16 cellular contexts compared by ENCODE assay signal in genomic region chr1:202711949-202712635, GRCh38. TPM values are rescaled to one million over a fixed set of nuclear protein-coding genes. Genes with fewer than 3 reads are reported as not detected.
DNase-seq lines count a peak whose midpoint lies in the region; ATAC-seq and TF ChIP-seq lines count a peak whose summit lies in the region.
"Had no signal": no experiment of that assay in that cellular context is flagged by ENCODE, and none has a peak within 500 bp of the region (broad histone marks: within the 10 kb centered on the region; RNA-seq: fewer than 3 reads in every experiment).

No MANE protein-coding gene starts in this region.

- no peak for ATAC-seq in HG03280 (IDR thresholded peaks at IDR 0.05; ENCODE audit: unreplicated experiment)

- peaks cover 37% of the 10 kb centered on the region for H3K4me1 Mint-ChIP-seq in brain

- H3K36me3 Mint-ChIP-seq in brain = no peaks in the 10 kb centered on the region

- peak overlapping the region in 3 of 5 experiments; percentile 60 to 74 (median 66) for H3K4me3 Mint-ChIP-seq in brain

- no peak for TF ChIP-seq POLR2A in erythroblast (IDR thresholded peaks at IDR 0.05; ENCODE audit: low read length)

- H3K9me3 Mint-ChIP-seq in brain = peaks cover 0 to 3% (median 0%) of the 10 kb centered on the region in 5 experiments

- H3K27me3 Mint-ChIP-seq in brain = peaks cover 62% of the 10 kb centered on the region

- DNase-seq in activated effector memory CD4-positive, alpha-beta T cell treated with anti-CD3 and anti-CD28 coated beads, Interleukin-2, amount 50 U/mL, for 16 hours = peak; percentile 43
- no peak for DNase-seq in activated effector memory CD4-positive, alpha-beta T cell treated with Interleukin-2 at 50 U/mL for 16 hours
- DNase-seq in left kidney (ENCODE audit: low read depth, low spot score) (peak; percentile 31), NCI-H524 treated with DMSO at 0.1 percent for 48 hours (lab: John Stamatoyannopoulos, UW) (no peak), erythroblast (lab: John Stamatoyannopoulos, UW) (no peak)
- DNase-seq: ACHN; AML-193; COR-L47; HCEC 1CT; NCI-H187; NCI-H2171; NK-92 treated with Interleukin-12 subunit alpha and Interleukin-12 subunit beta, amount 100 ng/mL, for 24 hours; OCI-M1; SIG-M5 had no signal

- H3K27ac Mint-ChIP-seq in brain = peak overlapping the region in 2 of 5 experiments; percentile 72 to 84

- no peak for TF ChIP-seq CTCF in brain (conservative IDR thresholded peaks at IDR 0.05)

RNA-seq across cellular contexts. Expression of gene SYT2, which starts 1.8 kb away (rescaled TPM):
- 3.7 TPM for polyA plus RNA-seq in brain (ENCODE audit: insufficient read depth, low read depth, low replicate concordance)

Comparison
In these comparisons a context has a peak if more than half of its experiments do, and no peak if none do; other contexts are left out.
1. DNase-seq: peak in activated effector memory CD4-positive, alpha-beta T cell treated with anti-CD3 and anti-CD28 coated beads, Interleukin-2, amount 50 U/mL, for 16 hours (single experiment) and left kidney (single experiment); none in activated effector memory CD4-positive, alpha-beta T cell treated with Interleukin-2 at 50 U/mL for 16 hours (single experiment), NCI-H524 treated with DMSO at 0.1 percent for 48 hours (single experiment) and erythroblast (0 of 2).